ENCODE assay signal across 8 cellular contexts in genomic region chr14:76872796-76873432, GRCh38. TPM values are rescaled to one million over a fixed set of nuclear protein-coding genes. Genes with fewer than 3 reads are reported as not detected.
A peak's percentile ranks its signal among the peaks of the same experiment; 100 is the strongest.
DNase-seq lines count a peak whose midpoint lies in the region; ATAC-seq, FAIRE-seq and TF ChIP-seq lines count a peak whose summit lies in the region.

No MANE protein-coding gene starts in this region.

- WGBS in pancreas, 2 donors, result 18% methylated on average over 12 of the region's 12 CpGs
- WGBS in upper lobe of left lung, 2 donors, result 9 to 32% methylated on average over 9 to 12 of the region's 12 CpGs

- CTCF ChIA-PET in HEK293 (lab: Yijun Ruan, JAX), result interaction anchor here (0.6 to 12.2 kb wide), 31 partner anchors 9 to 443 kb away, joined by 3 to 461 read pairs (median 4); partner anchors contain the start of genes CIPC and IRF2BPL

- H3K4me1 ChIP-seq in CD4-positive, CD25-positive, alpha-beta regulatory T cell (ENCODE audit: control insufficient read depth, insufficient read depth, low read length, poor library complexity, severe bottlenecking), result peaks cover 2% of the 10 kb centered on the region
- H3K4me1 ChIP-seq in HEK293 (ENCODE audit: control insufficient read depth, insufficient read depth, low read length) (no peaks in the 10 kb centered on the region), pancreas (no peaks in the 10 kb centered on the region), upper lobe of left lung (peaks cover 7 to 14% (median 10%) of the 10 kb centered on the region in 4 donors)

- ATAC-seq in CD4-positive, CD25-positive, alpha-beta regulatory T cell (ENCODE audit: low read depth in 2 of 2), result peak in 1 of 2 donors; percentile 74
- ATAC-seq in pancreas (peak; percentile 46 to 84 (median 72)), upper lobe of left lung (ENCODE audit: low FRiP score in 2 of 2) (peak; percentile 58 to 78), GM19452 (IDR thresholded peaks at IDR 0.05; ENCODE audit: unreplicated experiment) (no peak)

- DNase-seq in CD4-positive, CD25-positive, alpha-beta regulatory T cell, result peak; percentile 54 to 68 (median 57)
- DNase-seq in OCI-M1 (lab: John Stamatoyannopoulos, UW), result peak; percentile 57
- DNase-seq in activated T-helper 1 cell treated with anti-CD3 and anti-CD28 coated beads, Interleukin-12 subunit alpha, Interleukin-12 subunit beta, Interleukin-2, Interleukin-4 antibody, amounts not matched to agents 30 ng/mL and 10 ng/mL and 1 ng/mL, durations not matched to agents 14 hours and 24 hours and 36 hours (ENCODE audit: low spot score), result peak; percentile 39
- DNase-seq in foreskin fibroblast, result peak; percentile 31 to 74
- peak; percentile 29 to 79 (median 62) for DNase-seq in pancreas
- DNase-seq in upper lobe of left lung, result peak in 1 of 2 donors; percentile 56

- H3K4me3 ChIP-seq in CD4-positive, CD25-positive, alpha-beta regulatory T cell (ENCODE audit: low read depth, low read length), result no peak overlapping the region
- H3K4me3 ChIP-seq in HEK293 (ENCODE audit: low read depth, low read length) (no peak overlapping the region), foreskin fibroblast (ENCODE audit: low read depth in 1 of 2, low read length in 2 of 2) (no peak overlapping the region), pancreas (no peak overlapping the region), upper lobe of left lung (no peak overlapping the region)

- TF ChIP-seq POLR2A in upper lobe of left lung (IDR thresholded peaks at IDR 0.05), result no peak

- H3K27me3 Mint-ChIP-seq in CD4-positive, CD25-positive, alpha-beta regulatory T cell, result peaks cover 29% of the 10 kb centered on the region
- peaks cover 7% of the 10 kb centered on the region for H3K27me3 Mint-ChIP-seq in activated T-helper 1 cell treated with anti-CD3 and anti-CD28 coated beads, Interleukin-12 subunit alpha, Interleukin-12 subunit beta, Interleukin-2, Interleukin-4 antibody, amounts not matched to agents 30 ng/mL and 10 ng/mL and 1 ng/mL, durations not matched to agents 14 hours and 24 hours and 36 hours (ENCODE audit: insufficient read depth)

- H3K27me3 ChIP-seq in CD4-positive, CD25-positive, alpha-beta regulatory T cell (ENCODE audit: control insufficient read depth, insufficient read depth, low read length), result peaks cover 3% of the 10 kb centered on the region
- H3K27me3 ChIP-seq in pancreas (no peaks in the 10 kb centered on the region), upper lobe of left lung (no peaks in the 10 kb centered on the region)

- no peak overlapping the region for H3K27ac ChIP-seq in CD4-positive, CD25-positive, alpha-beta regulatory T cell (ENCODE audit: insufficient read depth, low read length, poor library complexity, severe bottlenecking)
- H3K27ac ChIP-seq in HEK293 (ENCODE audit: extremely low read depth, low read depth, low read length), result no peak overlapping the region
- H3K27ac ChIP-seq in pancreas, result no peak overlapping the region
- no peak overlapping the region for H3K27ac ChIP-seq in upper lobe of left lung

- no peak for TF ChIP-seq EP300 in upper lobe of left lung (IDR thresholded peaks at IDR 0.05)

- H3K27ac Mint-ChIP-seq in CD4-positive, CD25-positive, alpha-beta regulatory T cell, result peak overlapping the region in 1 of 3 donors; percentile 71
- H3K27ac Mint-ChIP-seq in activated T-helper 1 cell treated with anti-CD3 and anti-CD28 coated beads, Interleukin-12 subunit alpha, Interleukin-12 subunit beta, Interleukin-2, Interleukin-4 antibody, amounts not matched to agents 30 ng/mL and 10 ng/mL and 1 ng/mL, durations not matched to agents 14 hours and 24 hours and 36 hours, result no peak overlapping the region

- H3K4me1 Mint-ChIP-seq in CD4-positive, CD25-positive, alpha-beta regulatory T cell, result peaks cover 0 to 6% (median 3%) of the 10 kb centered on the region in 4 donors
- peaks cover 1% of the 10 kb centered on the region for H3K4me1 Mint-ChIP-seq in activated T-helper 1 cell treated with anti-CD3 and anti-CD28 coated beads, Interleukin-12 subunit alpha, Interleukin-12 subunit beta, Interleukin-2, Interleukin-4 antibody, amounts not matched to agents 30 ng/mL and 10 ng/mL and 1 ng/mL, durations not matched to agents 14 hours and 24 hours and 36 hours (ENCODE audit: low read depth)

- FAIRE-seq in pancreas (lab: Jason Lieb, UNC), result no peak

- POLR2A ChIA-PET in HEK293 (lab: Yijun Ruan, JAX), result interaction anchor here (0.6 kb wide), 1 partner anchor 839 kb away, joined by 3 read pairs; no protein-coding TSS in a partner anchor

- H3K36me3 Mint-ChIP-seq in CD4-positive, CD25-positive, alpha-beta regulatory T cell, result no peaks in the 10 kb centered on the region
- H3K36me3 Mint-ChIP-seq in activated T-helper 1 cell treated with anti-CD3 and anti-CD28 coated beads, Interleukin-12 subunit alpha, Interleukin-12 subunit beta, Interleukin-2, Interleukin-4 antibody, amounts not matched to agents 30 ng/mL and 10 ng/mL and 1 ng/mL, durations not matched to agents 14 hours and 24 hours and 36 hours (ENCODE audit: low read depth), result no peaks in the 10 kb centered on the region

- H3K4me3 Mint-ChIP-seq in CD4-positive, CD25-positive, alpha-beta regulatory T cell, result peak overlapping the region in 1 of 4 donors; percentile 11
- no peak overlapping the region for H3K4me3 Mint-ChIP-seq in activated T-helper 1 cell treated with anti-CD3 and anti-CD28 coated beads, Interleukin-12 subunit alpha, Interleukin-12 subunit beta, Interleukin-2, Interleukin-4 antibody, amounts not matched to agents 30 ng/mL and 10 ng/mL and 1 ng/mL, durations not matched to agents 14 hours and 24 hours and 36 hours

- H3K9me3 ChIP-seq in CD4-positive, CD25-positive, alpha-beta regulatory T cell (ENCODE audit: control insufficient read depth in 2 of 2, low read length in 2 of 2), result peaks cover 6 to 9% of the 10 kb centered on the region in 2 experiments
- H3K9me3 ChIP-seq in HEK293 (ENCODE audit: control insufficient read depth, insufficient read depth, low read depth, low read length), result no peaks in the 10 kb centered on the region
- H3K9me3 ChIP-seq in pancreas, result no peaks in the 10 kb centered on the region
- no peaks in the 10 kb centered on the region for H3K9me3 ChIP-seq in upper lobe of left lung

- H3K36me3 ChIP-seq in CD4-positive, CD25-positive, alpha-beta regulatory T cell (ENCODE audit: control insufficient read depth, insufficient read depth, low read length), result no peaks in the 10 kb centered on the region
- H3K36me3 ChIP-seq in HEK293 (ENCODE audit: control insufficient read depth in 2 of 2, insufficient read depth in 1 of 2, low read length in 2 of 2), result no peaks in the 10 kb centered on the region
- H3K36me3 ChIP-seq in pancreas, result no peaks in the 10 kb centered on the region
- H3K36me3 ChIP-seq in upper lobe of left lung, result no peaks in the 10 kb centered on the region

- 0 out of 2 replicates have a peak, but pooled peaks have one; percentile 27 for TF ChIP-seq CTCF in HEK293 (tag by site-specific recombination; IDR thresholded peaks at IDR 0.05)
- TF ChIP-seq CTCF in foreskin fibroblast (IDR thresholded peaks at IDR 0.05; ENCODE audit: low read depth, low read length), result peak; percentile 71
- peak; percentile 67 to 92 (median 86) for TF ChIP-seq CTCF in pancreas (IDR thresholded peaks at IDR 0.05)
- peak; percentile 81 to 96 (median 86) for TF ChIP-seq CTCF in upper lobe of left lung (IDR thresholded peaks at IDR 0.05)

- no peaks in the 10 kb centered on the region for H3K9me3 Mint-ChIP-seq in CD4-positive, CD25-positive, alpha-beta regulatory T cell
- no peaks in the 10 kb centered on the region for H3K9me3 Mint-ChIP-seq in activated T-helper 1 cell treated with anti-CD3 and anti-CD28 coated beads, Interleukin-12 subunit alpha, Interleukin-12 subunit beta, Interleukin-2, Interleukin-4 antibody, amounts not matched to agents 30 ng/mL and 10 ng/mL and 1 ng/mL, durations not matched to agents 14 hours and 24 hours and 36 hours

- intact Hi-C loops in activated T-helper 1 cell treated with anti-CD3 and anti-CD28 coated beads, Interleukin-12 subunit alpha, Interleukin-12 subunit beta, Interleukin-2, Interleukin-4 antibody, amounts not matched to agents 30 ng/mL and 10 ng/mL and 1 ng/mL, durations not matched to agents 14 hours and 24 hours and 36 hours (cut with micrococcal nuclease), result loop anchor here (1.0 to 10.0 kb wide), 5 partner anchors 40 to 442 kb away; no protein-coding TSS in a partner anchor
- intact Hi-C loops in pancreas (cut with DNase I), result loop anchor here in 1 of 3 donors (2.0 kb wide), 1 partner anchor 196 kb away; no protein-coding TSS in a partner anchor

TF ChIP-seq in HEK293, 187 proteins besides CTCF, POLR2A, EP300 and RAD21:
- TF ChIP-seq ZNF654 (tag by site-specific recombination; IDR thresholded peaks at IDR 0.05; ENCODE audit: low read depth) (peak; percentile 80), ZNF335 (tag by site-specific recombination; conservative IDR thresholded peaks at IDR 0.05) (peak; percentile 85), ZBTB26 (tag by site-specific recombination; optimal IDR thresholded peaks at IDR 0.05) (no peak)

RNA-seq across cellular contexts. Expression of gene LRRC74A, which starts 46.7 kb away (rescaled TPM):
- not detected for total RNA-seq in CD4-positive, CD25-positive, alpha-beta regulatory T cell
- polyA plus RNA-seq in CD4-positive, CD25-positive, alpha-beta regulatory T cell, result not detected
- not detected in 2 replicates for total RNA-seq in activated T-helper 1 cell treated with anti-CD3 and anti-CD28 coated beads, Interleukin-12 subunit alpha, Interleukin-12 subunit beta, Interleukin-2, Interleukin-4 antibody, amounts not matched to agents 30 ng/mL and 10 ng/mL and 1 ng/mL, durations not matched to agents 14 hours and 24 hours and 36 hours
- total RNA-seq in pancreas (not detected), upper lobe of left lung (not detected)
- under 1 TPM in 1 of 2 donors, not detected in 1; 0.07 TPM for polyA plus RNA-seq in pancreas

Comparison
In these comparisons a context has a peak if more than half of its experiments do, and no peak if none do; other contexts are left out.
1. CTCF ChIP-seq: peak in every context shown above with its lines; median percentile 86 in upper lobe of left lung; 86 in pancreas; 71 in foreskin fibroblast; 27 in HEK293.